13 cellular contexts compared by ENCODE assay signal in the genomic region with DNA sequence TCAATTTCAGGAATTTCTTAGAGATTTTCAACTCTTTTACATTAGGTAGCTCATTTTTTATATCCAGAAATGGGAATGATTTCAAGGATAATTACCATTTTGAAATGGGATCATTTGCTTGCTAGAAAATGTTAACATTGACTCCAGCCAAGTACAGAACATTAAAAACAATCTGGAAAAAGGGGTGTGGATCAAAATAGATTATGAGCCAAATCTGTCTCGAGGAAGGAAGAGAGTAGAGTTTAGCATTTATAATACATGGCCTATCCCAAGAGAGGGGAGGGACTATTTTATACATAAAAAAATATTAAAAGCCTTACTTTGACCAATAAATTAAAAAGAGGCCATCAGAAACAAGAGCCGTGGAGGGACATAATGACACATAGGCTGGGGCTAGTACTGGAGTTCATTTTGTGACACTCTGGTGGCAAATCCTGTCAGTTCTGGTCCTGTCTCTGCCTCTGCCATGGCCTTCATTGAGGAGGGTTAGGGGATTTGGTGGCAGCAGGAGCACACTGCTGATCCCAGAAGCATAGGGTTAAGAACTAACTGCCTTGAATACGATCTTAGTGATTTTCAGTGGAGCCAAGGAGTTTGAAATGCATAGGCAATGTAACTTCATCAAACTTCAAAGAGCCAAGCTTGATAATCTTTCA. TPM values are rescaled to one million over a fixed set of nuclear protein-coding genes. Genes with fewer than 3 reads are reported as not detected.
DNase-seq lines count a peak whose midpoint lies in the region; ATAC-seq and TF ChIP-seq lines count a peak whose summit lies in the region.
"Had no signal": no experiment of that assay in that cellular context is flagged by ENCODE, and none has a peak within 500 bp of the region (broad histone marks: within the 10 kb centered on the region; RNA-seq: fewer than 3 reads in every experiment).

No MANE protein-coding gene starts in this region.

- peaks cover 0 to 7% (median 0%) of the 10 kb centered on the region in 11 donors for H3K9me3 Mint-ChIP-seq in naive thymus-derived CD4-positive, alpha-beta T cell
- peaks cover 11% of the 10 kb centered on the region for H3K9me3 Mint-ChIP-seq in T-helper 2 cell treated with Interferon-gamma antibody and Interleukin-4, amounts not matched to agents 5 μg/mL and 100 μg/mL, for 36 hours

- H3K27ac Mint-ChIP-seq in naive thymus-derived CD4-positive, alpha-beta T cell, result peak overlapping the region in 6 of 9 donors; percentile 1 to 71 (median 36)
- H3K27ac Mint-ChIP-seq in T-helper 2 cell treated with Interferon-gamma antibody and Interleukin-4, amounts not matched to agents 5 μg/mL and 100 μg/mL, for 36 hours, result no peak overlapping the region

- CTCF ChIA-PET in naive thymus-derived CD4-positive, alpha-beta T cell (lab: Charles Lee), result no interaction called here

- H3K36me3 Mint-ChIP-seq in naive thymus-derived CD4-positive, alpha-beta T cell, result peaks cover 0 to 46% (median 26%) of the 10 kb centered on the region in 5 donors
- peaks cover 44% of the 10 kb centered on the region for H3K36me3 Mint-ChIP-seq in T-helper 2 cell treated with Interferon-gamma antibody and Interleukin-4, amounts not matched to agents 5 μg/mL and 100 μg/mL, for 36 hours (ENCODE audit: low read depth)

- H3K4me1 ChIP-seq in cardiac muscle cell (ENCODE audit: low read depth), result no peaks in the 10 kb centered on the region
- peaks cover 0 to 2% of the 10 kb centered on the region in 2 donors for H3K4me1 ChIP-seq in esophagus (ENCODE audit: control insufficient read depth in 2 of 2, insufficient read depth in 2 of 2, low read length in 1 of 2)
- peaks cover 28 to 40% of the 10 kb centered on the region in 2 donors for H3K4me1 ChIP-seq in naive thymus-derived CD4-positive, alpha-beta T cell (ENCODE audit: control insufficient read depth in 2 of 2, insufficient read depth in 2 of 2, low read length in 2 of 2)
- peaks cover 48% of the 10 kb centered on the region for H3K4me1 ChIP-seq in vagina

- POLR2A ChIA-PET in naive thymus-derived CD4-positive, alpha-beta T cell (lab: Charles Lee), result no interaction called here

- TF ChIP-seq CTCF in cardiac muscle cell (IDR thresholded peaks at IDR 0.05; ENCODE audit: low read depth, low read length) (no peak), vagina (IDR thresholded peaks at IDR 0.05) (no peak)

- ATAC-seq in naive thymus-derived CD4-positive, alpha-beta T cell, result no peak

- H3K27me3 ChIP-seq in cardiac muscle cell (no peaks in the 10 kb centered on the region), esophagus (ENCODE audit: control insufficient read depth in 1 of 2, insufficient read depth in 2 of 2, low read length in 2 of 2) (no peaks in the 10 kb centered on the region), vagina (no peaks in the 10 kb centered on the region)
- no peaks in the 10 kb centered on the region for H3K27me3 ChIP-seq in naive thymus-derived CD4-positive, alpha-beta T cell (ENCODE audit: control insufficient read depth in 2 of 2, insufficient read depth in 2 of 2, low read length in 2 of 2)
- H3K27me3 ChIP-seq: dorsolateral prefrontal cortex, neutrophil, upper lobe of left lung had no signal

- intact Hi-C loops in cardiac septum (cut with DNase I) (no loop called here), vagina (cut with DNase I) (no loop called here)
- intact Hi-C loops in naive thymus-derived CD4-positive, alpha-beta T cell (cut with micrococcal nuclease), result no loop called here

- WGBS in esophagus, 2 donors, result 37 to 39% methylated on average over 3 of the region's 3 CpGs

- no peak for TF ChIP-seq POLR2A in vagina (IDR thresholded peaks at IDR 0.05)

- no peaks in the 10 kb centered on the region for H3K27me3 Mint-ChIP-seq in naive thymus-derived CD4-positive, alpha-beta T cell
- H3K27me3 Mint-ChIP-seq in T-helper 2 cell treated with Interferon-gamma antibody and Interleukin-4, amounts not matched to agents 5 μg/mL and 100 μg/mL, for 36 hours (ENCODE audit: low read depth), result no peaks in the 10 kb centered on the region

- no peaks in the 10 kb centered on the region for H3K9me3 ChIP-seq in cardiac muscle cell (ENCODE audit: low read depth)
- no peaks in the 10 kb centered on the region for H3K9me3 ChIP-seq in esophagus (ENCODE audit: control insufficient read depth in 2 of 2, insufficient read depth in 1 of 2, low read depth in 1 of 2, low read length in 1 of 2)
- no peaks in the 10 kb centered on the region for H3K9me3 ChIP-seq in naive thymus-derived CD4-positive, alpha-beta T cell (ENCODE audit: control insufficient read depth in 2 of 3, low read length in 3 of 3)
- H3K9me3 ChIP-seq in vagina, result no peaks in the 10 kb centered on the region
- H3K9me3 ChIP-seq: neutrophil, upper lobe of left lung had no signal

- peak overlapping the region in 9 of 10 donors; percentile 2 to 75 (median 54) for H3K4me3 Mint-ChIP-seq in naive thymus-derived CD4-positive, alpha-beta T cell
- H3K4me3 Mint-ChIP-seq in T-helper 2 cell treated with Interferon-gamma antibody and Interleukin-4, amounts not matched to agents 5 μg/mL and 100 μg/mL, for 36 hours, result no peak overlapping the region

- no peak for DNase-seq in cardiac muscle cell (ENCODE audit: low read depth in 1 of 2, low spot score in 1 of 2)
- no peak for DNase-seq in cardiac septum (ENCODE audit: low spot score)
- no peak for DNase-seq in naive thymus-derived CD4-positive, alpha-beta T cell
- no peak for DNase-seq in vagina (ENCODE audit: extremely low spot score in 2 of 2)
- DNase-seq in T-helper 2 cell treated with Interferon-gamma antibody and Interleukin-4, amounts not matched to agents 5 μg/mL and 100 μg/mL, for 36 hours (ENCODE audit: low spot score), result no peak
- no peak for DNase-seq in stimulated activated CD4-positive, alpha-beta T cell treated with anti-CD3 and anti-CD28 coated beads, Interleukin-4, amount 100 ng/mL, for 4 hours
- no peak for DNase-seq in C1 segment of cervical spinal cord (lab: John Stamatoyannopoulos, UW)
- DNase-seq: dorsolateral prefrontal cortex, NCI-H1694 treated with DMSO at 0.1 percent for 48 hours, NCI-H510A, upper lobe of left lung had no signal

- no peak overlapping the region for H3K4me3 ChIP-seq in cardiac muscle cell
- no peak overlapping the region for H3K4me3 ChIP-seq in esophagus (ENCODE audit: low read depth in 1 of 2, low read length in 2 of 2)
- H3K4me3 ChIP-seq in naive thymus-derived CD4-positive, alpha-beta T cell (ENCODE audit: low read length), result no peak overlapping the region
- H3K4me3 ChIP-seq in vagina, result no peak overlapping the region
- H3K4me3 ChIP-seq: dorsolateral prefrontal cortex, upper lobe of left lung had no signal

- H3K36me3 ChIP-seq in cardiac muscle cell (peaks cover 3% of the 10 kb centered on the region), esophagus (ENCODE audit: control insufficient read depth in 2 of 2, insufficient read depth in 2 of 2, low read length in 1 of 2) (no peaks in the 10 kb centered on the region), vagina (no peaks in the 10 kb centered on the region)
- H3K36me3 ChIP-seq in naive thymus-derived CD4-positive, alpha-beta T cell (ENCODE audit: control insufficient read depth in 2 of 3, insufficient read depth in 3 of 3, low read length in 3 of 3), result no peaks in the 10 kb centered on the region

- H3K4me1 Mint-ChIP-seq in naive thymus-derived CD4-positive, alpha-beta T cell, result peaks cover 44 to 92% (median 79%) of the 10 kb centered on the region in 7 donors
- H3K4me1 Mint-ChIP-seq in T-helper 2 cell treated with Interferon-gamma antibody and Interleukin-4, amounts not matched to agents 5 μg/mL and 100 μg/mL, for 36 hours (ENCODE audit: low read depth), result peaks cover 19% of the 10 kb centered on the region

- H3K27ac ChIP-seq in cardiac muscle cell (peak overlapping the region; percentile 27), esophagus (ENCODE audit: low read depth in 2 of 2, low read length in 1 of 2) (peak overlapping the region; percentile 1 to 49), vagina (peak overlapping the region; percentile 13)
- H3K27ac ChIP-seq in naive thymus-derived CD4-positive, alpha-beta T cell (ENCODE audit: low read depth, low read length), result no peak overlapping the region
- H3K27ac ChIP-seq: neutrophil had no signal

RNA-seq across cellular contexts. Expression of a gene that starts 20.4 kb away (rescaled TPM):
- total RNA-seq in cardiac muscle cell (83.2 and 118 TPM in 2 replicates), cardiac septum (92.4 TPM), vagina (121 TPM)
- polyA plus RNA-seq in cardiac muscle cell (41.9 and 57.7 TPM in 2 replicates), esophagus (10 to 100 TPM; 23.0 to 24.8 TPM)
- 100 to 1,000 TPM; 112 to 159 (median 138) TPM for total RNA-seq in naive thymus-derived CD4-positive, alpha-beta T cell
- polyA plus RNA-seq in naive thymus-derived CD4-positive, alpha-beta T cell, result 10 to 100 TPM; 43.5 to 51.8 TPM
